Comparison of ENCODE assay signal across 9 cellular contexts in genomic region chr1:87899746-87900145, GRCh38.
"Had no signal": no experiment of that assay in that cellular context is flagged by ENCODE, and none has a peak within 500 bp of the region (broad histone marks: within the 10 kb centered on the region; RNA-seq: fewer than 3 reads in every experiment).

No MANE protein-coding gene starts in this region.

- H3K4me3 ChIP-seq: GM23248, HAP-1, K562 had no signal

- ATAC-seq: HCT116, K562 had no signal

- H3K27ac ChIP-seq: GM23248, HL-60 had no signal

- H3K9me3 ChIP-seq: HAP-1 had no signal

- FAIRE-seq: HTR-8/SVneo, K562 had no signal

- H3K36me3 ChIP-seq: HAP-1 had no signal

- DNase-seq: GM23248, GOT3, H7, IMR-90 had no signal
